Comparison of ENCODE assay signal across 8 cellular contexts in the genomic region with DNA sequence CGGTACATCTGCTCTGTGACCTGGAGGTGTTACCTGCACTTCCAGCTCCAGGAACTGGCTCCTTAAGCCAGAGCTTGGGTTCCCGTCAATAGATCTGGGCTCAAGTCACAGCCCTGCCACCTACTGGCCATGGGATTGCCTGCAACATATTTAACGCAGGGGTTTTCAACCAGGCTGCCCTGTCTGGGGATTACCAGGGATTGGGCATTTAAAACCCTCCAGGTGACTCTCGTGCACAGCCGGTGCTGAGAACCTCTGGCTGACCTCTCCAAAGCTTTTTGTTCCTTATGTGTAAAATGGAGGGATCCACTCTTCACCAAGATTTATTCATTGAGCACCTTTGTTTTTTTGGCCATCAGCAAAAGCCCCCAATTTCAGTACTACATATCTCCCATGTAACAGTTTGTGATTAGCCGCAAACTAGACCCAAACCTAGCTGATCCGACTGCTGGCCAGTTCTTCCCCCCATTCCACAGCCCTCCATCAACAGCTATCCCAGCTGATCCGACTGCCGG.
DNase-seq lines count a peak whose midpoint lies in the region; ATAC-seq and TF ChIP-seq lines count a peak whose summit lies in the region.

No MANE protein-coding gene starts in this region.

- CTCF ChIA-PET in activated CD4-positive, alpha-beta T cell treated with anti-CD3 and anti-CD28 coated beads, Interleukin-2, amount 10 ng/mL, durations not matched to agents 7 days and 5 days (lab: Charles Lee): interaction anchor here (0.6 to 3.3 kb wide), 15 partner anchors 11 to 1819 kb away, joined by 3 to 30 read pairs (median 4); no protein-coding TSS in a partner anchor

- 32 to 37% methylated on average over 9 of the region's 9 CpGs for WGBS in lower leg skin, 2 donors

- H3K27me3 Mint-ChIP-seq in activated CD4-positive, alpha-beta T cell treated with anti-CD3 and anti-CD28 coated beads, Interleukin-2, amount 10 ng/mL, durations not matched to agents 7 days and 5 days: peaks cover 4% of the 10 kb centered on the region

- H3K36me3 ChIP-seq in BE2C: no peaks in the 10 kb centered on the region

- peak; percentile 97 for ATAC-seq in GM19023 (IDR thresholded peaks at IDR 0.05; ENCODE audit: unreplicated experiment)
- peak; percentile 91 for ATAC-seq in HG03175 (IDR thresholded peaks at IDR 0.05; ENCODE audit: unreplicated experiment)

- TF ChIP-seq CTCF in BE2C (IDR thresholded peaks at IDR 0.05; ENCODE audit: low read depth, low read length) (peak; percentile 96), lower leg skin (IDR thresholded peaks at IDR 0.05) (peak in 2 of 3 donors; percentile 1 to 87)

- no peaks in the 10 kb centered on the region for H3K36me3 Mint-ChIP-seq in activated CD4-positive, alpha-beta T cell treated with anti-CD3 and anti-CD28 coated beads, Interleukin-2, amount 10 ng/mL, durations not matched to agents 7 days and 5 days (ENCODE audit: low read depth)

- POLR2A ChIA-PET in activated CD4-positive, alpha-beta T cell treated with anti-CD3 and anti-CD28 coated beads, Interleukin-2, amount 10 ng/mL, durations not matched to agents 7 days and 5 days (lab: Charles Lee): interaction anchor here (0.7 to 0.9 kb wide), 2 partner anchors 47 to 208 kb away, joined by 3 to 4 read pairs; no protein-coding TSS in a partner anchor

- H3K9me3 Mint-ChIP-seq in activated CD4-positive, alpha-beta T cell treated with anti-CD3 and anti-CD28 coated beads, Interleukin-2, amount 10 ng/mL, durations not matched to agents 7 days and 5 days: no peaks in the 10 kb centered on the region

- H3K4me1 ChIP-seq in BE2C: no peaks in the 10 kb centered on the region; the same call in 1 of the 2 replicates

- H3K4me1 Mint-ChIP-seq in activated CD4-positive, alpha-beta T cell treated with anti-CD3 and anti-CD28 coated beads, Interleukin-2, amount 10 ng/mL, durations not matched to agents 7 days and 5 days: peaks cover 2% of the 10 kb centered on the region

- TF ChIP-seq POLR2A in lower leg skin (IDR thresholded peaks at IDR 0.05): no peak

- no peaks in the 10 kb centered on the region for H3K9me3 ChIP-seq in BE2C

- H3K27me3 ChIP-seq in BE2C: no peaks in the 10 kb centered on the region

- intact Hi-C loops in lower leg skin (cut with DNase I; ENCODE audit: low total_unique reads): no loop called here

- H3K4me3 ChIP-seq in BE2C (ENCODE audit: low read depth, low read length): no peak overlapping the region
- H3K4me3 ChIP-seq in lower leg skin (ENCODE audit: low read depth, poor library complexity, severe bottlenecking): no peak overlapping the region

- no peak overlapping the region for H3K27ac Mint-ChIP-seq in activated CD4-positive, alpha-beta T cell treated with anti-CD3 and anti-CD28 coated beads, Interleukin-2, amount 10 ng/mL, durations not matched to agents 7 days and 5 days

- DNase-seq in BE2C: peak; percentile 82
- peak; percentile 80 for DNase-seq in NCI-H345 (lab: John Stamatoyannopoulos, UW)
- DNase-seq in activated CD4-positive, alpha-beta T cell treated with anti-CD3 and anti-CD28 coated beads, Interleukin-2, amount 10 ng/mL, durations not matched to agents 7 days and 5 days: peak; percentile 72
- DNase-seq in dedifferentiated amniotic fluid mesenchymal stem cell (ENCODE audit: extremely low spot score): peak; percentile 42
- peak; percentile 74 to 96 for DNase-seq in lower leg skin (ENCODE audit: low spot score in 2 of 2)
- peak; percentile 55 to 62 (median 55) for DNase-seq in stimulated activated CD4-positive, alpha-beta T cell treated with anti-CD3 and anti-CD28 coated beads, TNF-alpha, amount 100 ng/mL, for 4 hours (ENCODE audit: low read depth in 3 of 3)

- no peak overlapping the region for H3K4me3 Mint-ChIP-seq in activated CD4-positive, alpha-beta T cell treated with anti-CD3 and anti-CD28 coated beads, Interleukin-2, amount 10 ng/mL, durations not matched to agents 7 days and 5 days
